ENCODE assay signal across 8 cellular contexts in genomic region chrX:49079489-49080428, GRCh38. TPM values are rescaled to one million over a fixed set of nuclear protein-coding genes. Genes with fewer than 3 reads are reported as not detected.
DNase-seq lines count a peak whose midpoint lies in the region; ATAC-seq, FAIRE-seq and TF ChIP-seq lines count a peak whose summit lies in the region.

WDR45 (minus strand) TSS chrX:49079887; CDS start chrX:49078095, 1,792 bp downstream.

- peak within 1 kb of the TSS; percentile 96 for H3K27ac Mint-ChIP-seq in activated CD4-positive, alpha-beta T cell treated with anti-CD3 and anti-CD28 coated beads, Interleukin-2, amount 10 ng/mL, durations not matched to agents 24 days and 14 days

- H3K27me3 Mint-ChIP-seq in activated CD4-positive, alpha-beta T cell treated with anti-CD3 and anti-CD28 coated beads, Interleukin-2, amount 10 ng/mL, durations not matched to agents 24 days and 14 days, result no peaks in the 10 kb centered on the region

- TF ChIP-seq POLR2A in GM12892 (IDR thresholded peaks at IDR 0.05; ENCODE audit: low read depth, low read length), result peak; percentile 59

- H3K4me1 Mint-ChIP-seq in activated CD4-positive, alpha-beta T cell treated with anti-CD3 and anti-CD28 coated beads, Interleukin-2, amount 10 ng/mL, durations not matched to agents 24 days and 14 days, result peaks cover 15% of the 10 kb centered on the region

- H3K4me3 ChIP-seq in coronary artery, result peak within 1 kb of the TSS; percentile 73

- FAIRE-seq in GM12892 (lab: Jason Lieb, UNC), result no peak

- no peaks in the 10 kb centered on the region for H3K9me3 Mint-ChIP-seq in activated CD4-positive, alpha-beta T cell treated with anti-CD3 and anti-CD28 coated beads, Interleukin-2, amount 10 ng/mL, durations not matched to agents 24 days and 14 days

- TF ChIP-seq CTCF in coronary artery (IDR thresholded peaks at IDR 0.05), result no peak

- ATAC-seq in HG02943 (IDR thresholded peaks at IDR 0.05; ENCODE audit: low read depth, unreplicated experiment) (peak; percentile 64), left colon (peak; percentile 93), HG02840 (IDR thresholded peaks at IDR 0.05; ENCODE audit: low FRiP score, unreplicated experiment) (no peak)

- peak within 1 kb of the TSS; percentile 97 for H3K4me3 Mint-ChIP-seq in activated CD4-positive, alpha-beta T cell treated with anti-CD3 and anti-CD28 coated beads, Interleukin-2, amount 10 ng/mL, durations not matched to agents 24 days and 14 days

- peaks cover 14% of the 10 kb centered on the region for H3K36me3 Mint-ChIP-seq in activated CD4-positive, alpha-beta T cell treated with anti-CD3 and anti-CD28 coated beads, Interleukin-2, amount 10 ng/mL, durations not matched to agents 24 days and 14 days (ENCODE audit: low read depth)

- H3K27ac ChIP-seq in coronary artery, result peak within 1 kb of the TSS; percentile 54 to 90

- peak; percentile 82 for DNase-seq in GM12892 (ENCODE audit: insufficient read length)
- DNase-seq in NCI-H226, result peak; percentile 67
- peak; percentile 92 for DNase-seq in activated CD4-positive, alpha-beta T cell treated with anti-CD3 and anti-CD28 coated beads, Interleukin-2, amount 10 ng/mL, durations not matched to agents 24 days and 14 days
- DNase-seq in coronary artery (ENCODE audit: low spot score), result peak; percentile 84
- peak; percentile 75 to 77 for DNase-seq in left colon
- DNase-seq in stimulated activated CD4-positive, alpha-beta T cell treated with anti-CD3 and anti-CD28 coated beads, Interleukin-1b, Interleukin-23, amount 100 ng/mL, for 48 hours, result peak; percentile 71

- intact Hi-C loops in activated CD4-positive, alpha-beta T cell treated with anti-CD3 and anti-CD28 coated beads, Interleukin-2, amount 10 ng/mL, durations not matched to agents 24 days and 14 days (cut with micrococcal nuclease), result loop anchor here (2.0 kb wide), 1 partner anchor 21 kb away; no protein-coding TSS in a partner anchor
- intact Hi-C loops in left colon (cut with DNase I, micrococcal nuclease), result no loop called here

RNA-seq across cellular contexts. Expression of gene WDR45, which starts in this region (rescaled TPM):
- 12.6 TPM for polyA plus RNA-seq in GM12892 (2012; ENCODE audit: missing spikeins)
- total RNA-seq in activated CD4-positive, alpha-beta T cell treated with anti-CD3 and anti-CD28 coated beads, Interleukin-2, amount 10 ng/mL, durations not matched to agents 24 days and 14 days, result 38.7 and 40.8 TPM in 2 replicates
- total RNA-seq in left colon, result 10 to 100 TPM; 39.7 to 57.7 TPM
